Comparison of ENCODE assay signal across 2 cellular contexts in the genomic region with DNA sequence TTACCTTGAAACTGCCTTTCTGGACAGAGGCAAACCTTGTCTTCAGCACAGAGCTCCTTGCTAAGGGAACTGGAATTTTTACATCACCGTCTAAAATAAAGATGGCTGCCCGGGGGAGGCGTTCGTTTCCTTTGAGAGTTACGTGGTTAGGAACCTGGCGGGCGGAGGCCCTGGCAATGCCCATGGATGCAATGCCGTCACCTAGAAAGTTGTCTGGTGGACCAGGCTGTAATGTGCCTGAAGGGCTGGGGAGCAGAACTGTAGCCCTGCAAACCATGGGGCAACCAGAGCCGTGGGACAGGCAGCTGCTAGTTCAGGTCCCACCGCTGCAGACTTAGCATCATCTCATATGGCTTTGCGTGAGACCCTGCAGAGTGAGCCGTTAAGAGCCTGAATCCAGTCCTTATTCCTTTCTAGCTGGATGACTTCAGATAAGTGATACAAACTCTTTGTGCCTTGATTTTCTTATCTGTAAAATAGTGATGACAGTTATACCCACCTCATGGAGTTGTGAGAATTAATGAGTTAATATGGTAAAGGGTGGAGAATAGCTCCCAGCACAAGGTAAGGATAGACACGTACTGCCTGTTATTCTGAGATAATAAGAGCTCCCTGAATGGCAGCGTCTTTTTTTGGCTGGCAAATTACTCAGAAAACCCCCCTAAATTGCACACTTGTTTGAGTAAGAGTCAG.
TF ChIP-seq lines count a peak whose summit lies in the region.

No MANE protein-coding gene starts in this region.

TF ChIP-seq in A549, 52 proteins besides CTCF, POLR2A, EP300 and RAD21:
- TF ChIP-seq, protein P1, sequence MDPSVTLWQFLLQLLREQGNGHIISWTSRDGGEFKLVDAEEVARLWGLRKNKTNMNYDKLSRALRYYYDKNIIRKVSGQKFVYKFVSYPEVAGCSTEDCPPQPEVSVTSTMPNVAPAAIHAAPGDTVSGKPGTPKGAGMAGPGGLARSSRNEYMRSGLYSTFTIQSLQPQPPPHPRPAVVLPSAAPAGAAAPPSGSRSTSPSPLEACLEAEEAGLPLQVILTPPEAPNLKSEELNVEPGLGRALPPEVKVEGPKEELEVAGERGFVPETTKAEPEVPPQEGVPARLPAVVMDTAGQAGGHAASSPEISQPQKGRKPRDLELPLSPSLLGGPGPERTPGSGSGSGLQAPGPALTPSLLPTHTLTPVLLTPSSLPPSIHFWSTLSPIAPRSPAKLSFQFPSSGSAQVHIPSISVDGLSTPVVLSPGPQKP (IDR thresholded peaks at IDR 0.05; ENCODE audit: low read depth, low read length): no peak
- TF ChIP-seq, protein P2, sequence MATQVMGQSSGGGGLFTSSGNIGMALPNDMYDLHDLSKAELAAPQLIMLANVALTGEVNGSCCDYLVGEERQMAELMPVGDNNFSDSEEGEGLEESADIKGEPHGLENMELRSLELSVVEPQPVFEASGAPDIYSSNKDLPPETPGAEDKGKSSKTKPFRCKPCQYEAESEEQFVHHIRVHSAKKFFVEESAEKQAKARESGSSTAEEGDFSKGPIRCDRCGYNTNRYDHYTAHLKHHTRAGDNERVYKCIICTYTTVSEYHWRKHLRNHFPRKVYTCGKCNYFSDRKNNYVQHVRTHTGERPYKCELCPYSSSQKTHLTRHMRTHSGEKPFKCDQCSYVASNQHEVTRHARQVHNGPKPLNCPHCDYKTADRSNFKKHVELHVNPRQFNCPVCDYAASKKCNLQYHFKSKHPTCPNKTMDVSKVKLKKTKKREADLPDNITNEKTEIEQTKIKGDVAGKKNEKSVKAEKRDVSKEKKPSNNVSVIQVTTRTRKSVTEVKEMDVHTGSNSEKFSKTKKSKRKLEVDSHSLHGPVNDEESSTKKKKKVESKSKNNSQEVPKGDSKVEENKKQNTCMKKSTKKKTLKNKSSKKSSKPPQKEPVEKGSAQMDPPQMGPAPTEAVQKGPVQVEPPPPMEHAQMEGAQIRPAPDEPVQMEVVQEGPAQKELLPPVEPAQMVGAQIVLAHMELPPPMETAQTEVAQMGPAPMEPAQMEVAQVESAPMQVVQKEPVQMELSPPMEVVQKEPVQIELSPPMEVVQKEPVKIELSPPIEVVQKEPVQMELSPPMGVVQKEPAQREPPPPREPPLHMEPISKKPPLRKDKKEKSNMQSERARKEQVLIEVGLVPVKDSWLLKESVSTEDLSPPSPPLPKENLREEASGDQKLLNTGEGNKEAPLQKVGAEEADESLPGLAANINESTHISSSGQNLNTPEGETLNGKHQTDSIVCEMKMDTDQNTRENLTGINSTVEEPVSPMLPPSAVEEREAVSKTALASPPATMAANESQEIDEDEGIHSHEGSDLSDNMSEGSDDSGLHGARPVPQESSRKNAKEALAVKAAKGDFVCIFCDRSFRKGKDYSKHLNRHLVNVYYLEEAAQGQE (IDR thresholded peaks at IDR 0.05): no peak
- no peak for TF ChIP-seq ESRRA (IDR thresholded peaks at IDR 0.05; ENCODE audit: borderline replicate concordance, low read length)
- no peak for TF ChIP-seq MAZ (IDR thresholded peaks at IDR 0.05; ENCODE audit: borderline replicate concordance, low read depth, low read length)
- TF ChIP-seq MAFK (IDR thresholded peaks at IDR 0.05; ENCODE audit: partially characterized antibody): no peak
- TF ChIP-seq TP53 (CRISPR knock-in tag; IDR thresholded peaks at IDR 0.05): no peak
- no peak for TF ChIP-seq PHF8 (IDR thresholded peaks at IDR 0.05; ENCODE audit: borderline replicate concordance, low read depth)
- no peak for TF ChIP-seq RNF2 (IDR thresholded peaks at IDR 0.05; ENCODE audit: borderline replicate concordance, low read depth)
- TF ChIP-seq, protein P3, sequence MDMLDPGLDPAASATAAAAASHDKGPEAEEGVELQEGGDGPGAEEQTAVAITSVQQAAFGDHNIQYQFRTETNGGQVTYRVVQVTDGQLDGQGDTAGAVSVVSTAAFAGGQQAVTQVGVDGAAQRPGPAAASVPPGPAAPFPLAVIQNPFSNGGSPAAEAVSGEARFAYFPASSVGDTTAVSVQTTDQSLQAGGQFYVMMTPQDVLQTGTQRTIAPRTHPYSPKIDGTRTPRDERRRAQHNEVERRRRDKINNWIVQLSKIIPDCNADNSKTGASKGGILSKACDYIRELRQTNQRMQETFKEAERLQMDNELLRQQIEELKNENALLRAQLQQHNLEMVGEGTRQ (IDR thresholded peaks at IDR 0.05): no peak
- no peak for TF ChIP-seq KDM5A (IDR thresholded peaks at IDR 0.05)
- TF ChIP-seq RFX5 (IDR thresholded peaks at IDR 0.05): no peak
- TF ChIP-seq CHD4 (IDR thresholded peaks at IDR 0.05; ENCODE audit: borderline replicate concordance): no peak
- TF ChIP-seq, protein P4, sequence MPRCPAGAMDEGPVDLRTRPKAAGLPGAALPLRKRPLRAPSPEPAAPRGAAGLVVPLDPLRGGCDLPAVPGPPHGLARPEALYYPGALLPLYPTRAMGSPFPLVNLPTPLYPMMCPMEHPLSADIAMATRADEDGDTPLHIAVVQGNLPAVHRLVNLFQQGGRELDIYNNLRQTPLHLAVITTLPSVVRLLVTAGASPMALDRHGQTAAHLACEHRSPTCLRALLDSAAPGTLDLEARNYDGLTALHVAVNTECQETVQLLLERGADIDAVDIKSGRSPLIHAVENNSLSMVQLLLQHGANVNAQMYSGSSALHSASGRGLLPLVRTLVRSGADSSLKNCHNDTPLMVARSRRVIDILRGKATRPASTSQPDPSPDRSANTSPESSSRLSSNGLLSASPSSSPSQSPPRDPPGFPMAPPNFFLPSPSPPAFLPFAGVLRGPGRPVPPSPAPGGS (IDR thresholded peaks at IDR 0.05): no peak
- TF ChIP-seq JUNB (IDR thresholded peaks at IDR 0.05): no peak
- no peak for TF ChIP-seq CBX8 (IDR thresholded peaks at IDR 0.05)
- no peak for TF ChIP-seq ZSCAN20 (CRISPR knock-in tag; IDR thresholded peaks at IDR 0.05)
- no peak for TF ChIP-seq FOXS1 (CRISPR knock-in tag; IDR thresholded peaks at IDR 0.05)
- no peak for TF ChIP-seq CEBPB (IDR thresholded peaks at IDR 0.05)

TF ChIP-seq in K562, 482 proteins besides CTCF, POLR2A, EP300 and RAD21 (continues in another document):
- TF ChIP-seq GABPB1 (CRISPR knock-in tag; IDR thresholded peaks at IDR 0.05) (no peak), POLR3G (IDR thresholded peaks at IDR 0.05; ENCODE audit: extremely low read depth, insufficient read length, insufficient replicate concordance) (no peak), ARID1B (IDR thresholded peaks at IDR 0.05) (no peak), HSF4 (CRISPR knock-in tag; IDR thresholded peaks at IDR 0.05; ENCODE audit: borderline replicate concordance) (no peak), SMAD3 (CRISPR knock-in tag; conservative IDR thresholded peaks at IDR 0.05) (0 out of 2 replicates have a peak, but pooled peaks have one; percentile 35), CBX5 (IDR thresholded peaks at IDR 0.05; ENCODE audit: borderline replicate concordance, low read depth) (no peak), RBM25 (IDR thresholded peaks at IDR 0.05; ENCODE audit: low read depth, low read length, severe bottlenecking) (no peak), ZNF175 (CRISPR knock-in tag; IDR thresholded peaks at IDR 0.05; ENCODE audit: low read depth) (peak; percentile 33; the same call in 1 of the 2 replicates), PTTG1 (tag; IDR thresholded peaks at IDR 0.05; ENCODE audit: low read depth) (no peak), ZNF165 (CRISPR knock-in tag; IDR thresholded peaks at IDR 0.05; ENCODE audit: borderline replicate concordance) (no peak), MCM2 (IDR thresholded peaks at IDR 0.05; ENCODE audit: low read depth) (no peak), PHB (CRISPR knock-in tag; IDR thresholded peaks at IDR 0.05) (no peak), FOXK2 (conservative IDR thresholded peaks at IDR 0.05 in 1 of 2, IDR thresholded peaks at IDR 0.05 in 1 of 2; ENCODE audit: low read depth in 2 of 2) (no peak), MEIS2 (IDR thresholded peaks at IDR 0.05; ENCODE audit: partially characterized antibody) (no peak), ZNF695 (CRISPR knock-in tag; IDR thresholded peaks at IDR 0.05) (no peak), NCOR1 (IDR thresholded peaks at IDR 0.05) (no peak), ELF1 (tag; IDR thresholded peaks at IDR 0.05) (no peak), MECOM (CRISPR knock-in tag; IDR thresholded peaks at IDR 0.05) (no peak), DDX20 (tag; IDR thresholded peaks at IDR 0.05; ENCODE audit: low read depth) (no peak), NBN (IDR thresholded peaks at IDR 0.05; ENCODE audit: low read depth) (no peak), ZNF584 (CRISPR knock-in tag; IDR thresholded peaks at IDR 0.05; ENCODE audit: low read depth) (peak; percentile 67), ZNF431 (CRISPR knock-in tag; IDR thresholded peaks at IDR 0.05) (no peak), BCOR (IDR thresholded peaks at IDR 0.05) (no peak), CEBPG (CRISPR knock-in tag; IDR thresholded peaks at IDR 0.05) (no peak), CEBPG (tag; conservative IDR thresholded peaks at IDR 0.05 in 1 of 2, IDR thresholded peaks at IDR 0.05 in 1 of 2) (no peak), MCM5 (IDR thresholded peaks at IDR 0.05; ENCODE audit: low read depth) (no peak), HMG20A (CRISPR knock-in tag; conservative IDR thresholded peaks at IDR 0.05) (no peak), RB1 (IDR thresholded peaks at IDR 0.05; ENCODE audit: low read depth) (no peak), MAFG (tag; conservative IDR thresholded peaks at IDR 0.05) (no peak), NFYB (IDR thresholded peaks at IDR 0.05; ENCODE audit: extremely low read depth, insufficient read length) (no peak), ELF4 (CRISPR knock-in tag; IDR thresholded peaks at IDR 0.05) (no peak)
- TF ChIP-seq, protein P5, sequence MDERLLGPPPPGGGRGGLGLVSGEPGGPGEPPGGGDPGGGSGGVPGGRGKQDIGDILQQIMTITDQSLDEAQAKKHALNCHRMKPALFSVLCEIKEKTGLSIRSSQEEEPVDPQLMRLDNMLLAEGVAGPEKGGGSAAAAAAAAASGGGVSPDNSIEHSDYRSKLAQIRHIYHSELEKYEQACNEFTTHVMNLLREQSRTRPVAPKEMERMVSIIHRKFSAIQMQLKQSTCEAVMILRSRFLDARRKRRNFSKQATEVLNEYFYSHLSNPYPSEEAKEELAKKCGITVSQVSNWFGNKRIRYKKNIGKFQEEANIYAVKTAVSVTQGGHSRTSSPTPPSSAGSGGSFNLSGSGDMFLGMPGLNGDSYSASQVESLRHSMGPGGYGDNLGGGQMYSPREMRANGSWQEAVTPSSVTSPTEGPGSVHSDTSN (CRISPR knock-in tag; IDR thresholded peaks at IDR 0.05; ENCODE audit: low read depth): no peak
- TF ChIP-seq, protein P5 (tag; conservative IDR thresholded peaks at IDR 0.05; ENCODE audit: low read depth): no peak
- TF ChIP-seq, protein P6, sequence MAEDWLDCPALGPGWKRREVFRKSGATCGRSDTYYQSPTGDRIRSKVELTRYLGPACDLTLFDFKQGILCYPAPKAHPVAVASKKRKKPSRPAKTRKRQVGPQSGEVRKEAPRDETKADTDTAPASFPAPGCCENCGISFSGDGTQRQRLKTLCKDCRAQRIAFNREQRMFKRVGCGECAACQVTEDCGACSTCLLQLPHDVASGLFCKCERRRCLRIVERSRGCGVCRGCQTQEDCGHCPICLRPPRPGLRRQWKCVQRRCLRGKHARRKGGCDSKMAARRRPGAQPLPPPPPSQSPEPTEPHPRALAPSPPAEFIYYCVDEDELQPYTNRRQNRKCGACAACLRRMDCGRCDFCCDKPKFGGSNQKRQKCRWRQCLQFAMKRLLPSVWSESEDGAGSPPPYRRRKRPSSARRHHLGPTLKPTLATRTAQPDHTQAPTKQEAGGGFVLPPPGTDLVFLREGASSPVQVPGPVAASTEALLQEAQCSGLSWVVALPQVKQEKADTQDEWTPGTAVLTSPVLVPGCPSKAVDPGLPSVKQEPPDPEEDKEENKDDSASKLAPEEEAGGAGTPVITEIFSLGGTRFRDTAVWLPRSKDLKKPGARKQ (CRISPR knock-in tag; IDR thresholded peaks at IDR 0.05): no peak
- TF ChIP-seq, protein P7, sequence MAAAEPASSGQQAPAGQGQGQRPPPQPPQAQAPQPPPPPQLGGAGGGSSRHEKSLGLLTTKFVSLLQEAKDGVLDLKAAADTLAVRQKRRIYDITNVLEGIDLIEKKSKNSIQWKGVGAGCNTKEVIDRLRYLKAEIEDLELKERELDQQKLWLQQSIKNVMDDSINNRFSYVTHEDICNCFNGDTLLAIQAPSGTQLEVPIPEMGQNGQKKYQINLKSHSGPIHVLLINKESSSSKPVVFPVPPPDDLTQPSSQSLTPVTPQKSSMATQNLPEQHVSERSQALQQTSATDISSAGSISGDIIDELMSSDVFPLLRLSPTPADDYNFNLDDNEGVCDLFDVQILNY (CRISPR knock-in tag; IDR thresholded peaks at IDR 0.05): no peak
- TF ChIP-seq, protein P8, sequence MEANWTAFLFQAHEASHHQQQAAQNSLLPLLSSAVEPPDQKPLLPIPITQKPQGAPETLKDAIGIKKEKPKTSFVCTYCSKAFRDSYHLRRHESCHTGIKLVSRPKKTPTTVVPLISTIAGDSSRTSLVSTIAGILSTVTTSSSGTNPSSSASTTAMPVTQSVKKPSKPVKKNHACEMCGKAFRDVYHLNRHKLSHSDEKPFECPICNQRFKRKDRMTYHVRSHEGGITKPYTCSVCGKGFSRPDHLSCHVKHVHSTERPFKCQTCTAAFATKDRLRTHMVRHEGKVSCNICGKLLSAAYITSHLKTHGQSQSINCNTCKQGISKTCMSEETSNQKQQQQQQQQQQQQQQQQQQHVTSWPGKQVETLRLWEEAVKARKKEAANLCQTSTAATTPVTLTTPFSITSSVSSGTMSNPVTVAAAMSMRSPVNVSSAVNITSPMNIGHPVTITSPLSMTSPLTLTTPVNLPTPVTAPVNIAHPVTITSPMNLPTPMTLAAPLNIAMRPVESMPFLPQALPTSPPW (CRISPR knock-in tag; IDR thresholded peaks at IDR 0.05): peak; percentile 45; the same call in 1 of the 2 replicates
- TF ChIP-seq, protein P9, sequence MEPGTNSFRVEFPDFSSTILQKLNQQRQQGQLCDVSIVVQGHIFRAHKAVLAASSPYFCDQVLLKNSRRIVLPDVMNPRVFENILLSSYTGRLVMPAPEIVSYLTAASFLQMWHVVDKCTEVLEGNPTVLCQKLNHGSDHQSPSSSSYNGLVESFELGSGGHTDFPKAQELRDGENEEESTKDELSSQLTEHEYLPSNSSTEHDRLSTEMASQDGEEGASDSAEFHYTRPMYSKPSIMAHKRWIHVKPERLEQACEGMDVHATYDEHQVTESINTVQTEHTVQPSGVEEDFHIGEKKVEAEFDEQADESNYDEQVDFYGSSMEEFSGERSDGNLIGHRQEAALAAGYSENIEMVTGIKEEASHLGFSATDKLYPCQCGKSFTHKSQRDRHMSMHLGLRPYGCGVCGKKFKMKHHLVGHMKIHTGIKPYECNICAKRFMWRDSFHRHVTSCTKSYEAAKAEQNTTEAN (CRISPR knock-in tag; IDR thresholded peaks at IDR 0.05): no peak
